Comparison of ENCODE assay signal across 8 cellular contexts in the genomic region with DNA sequence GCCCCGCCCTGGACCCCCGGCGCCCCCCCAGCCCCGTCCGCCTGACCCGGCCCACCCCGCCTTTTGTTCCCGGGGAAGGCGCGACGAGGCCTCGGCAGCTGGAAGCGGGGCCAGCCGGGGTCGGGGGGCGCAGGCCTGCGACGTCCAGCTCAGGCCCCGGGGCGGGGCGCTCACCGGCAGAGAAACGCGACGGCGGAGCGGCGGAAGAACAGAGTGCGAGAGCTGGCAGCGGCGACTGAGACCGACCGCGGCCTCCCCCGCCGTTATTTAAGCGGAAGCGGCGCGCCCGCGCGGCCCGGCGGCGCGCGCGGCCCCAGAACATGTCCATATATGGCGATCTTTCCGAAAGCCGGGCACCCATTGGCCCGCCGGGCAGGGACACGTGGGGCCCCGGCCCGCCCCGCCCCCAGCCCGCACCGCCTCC. TPM values are rescaled to one million over a fixed set of nuclear protein-coding genes. Genes with fewer than 3 reads are reported as not detected.
DNase-seq lines count a peak whose midpoint lies in the region; ATAC-seq and TF ChIP-seq lines count a peak whose summit lies in the region.

ACTG1 (minus strand) TSS at position 240 of the 424 bp plus-strand sequence. CDS start 445 bp downstream, outside the sequence.

- TF ChIP-seq EP300 in neural cell (conservative IDR thresholded peaks at IDR 0.05; ENCODE audit: poor library complexity, severe bottlenecking) = no peak

- DNase-seq in DMS 273 (lab: John Stamatoyannopoulos, UW; ENCODE audit: unreplicated experiment) (peak; percentile 96), M059J (ENCODE audit: low read depth) (peak; percentile 89), SIG-M5 treated with dmso at 0.1 percent for 504 hours (lab: John Stamatoyannopoulos, UW; ENCODE audit: unreplicated experiment) (peak; percentile 89), activated gamma-delta T cell (lab: John Stamatoyannopoulos, UW) (peak; percentile 86), fibroblast of the conjunctiva (ENCODE audit: low read depth) (peak; percentile 86)

- no peak for TF ChIP-seq CTCF in neural cell (IDR thresholded peaks at IDR 0.05; ENCODE audit: poor library complexity, severe bottlenecking)

- H3K27ac Mint-ChIP-seq in stimulated activated naive CD8-positive, alpha-beta T cell treated with anti-CD3 and anti-CD28 coated beads, Interleukin-15, Interleukin-2, amounts not matched to agents 100 ng/mL and 50 ng/mL, for 24 hours = peak within 1 kb of the TSS; percentile 96

- H4K20me1 ChIP-seq in neural cell (ENCODE audit: insufficient read depth) = peaks cover 47% of the 10 kb centered on the region

- peak within 1 kb of the TSS; percentile 99 for H3K9ac ChIP-seq in neural cell (ENCODE audit: low read length)

- H3K9me2 ChIP-seq in neural cell (ENCODE audit: insufficient read depth, low read length) = no peaks in the 10 kb centered on the region

- H3K4me2 ChIP-seq in neural cell (ENCODE audit: low read length) = peak within 1 kb of the TSS; percentile 94

- no peak within 1 kb of the TSS for H2AFZ ChIP-seq in neural cell (ENCODE audit: low read depth, low read length)

- H3K79me2 ChIP-seq in neural cell (replicated peaks; ENCODE audit: insufficient read depth, low read length) = peaks cover 80% of the 10 kb centered on the region

- H3K36me3 Mint-ChIP-seq in stimulated activated naive CD8-positive, alpha-beta T cell treated with anti-CD3 and anti-CD28 coated beads, Interleukin-15, Interleukin-2, amounts not matched to agents 100 ng/mL and 50 ng/mL, for 24 hours (ENCODE audit: low read depth) = peaks cover 39% of the 10 kb centered on the region

- H3K9me3 Mint-ChIP-seq in stimulated activated naive CD8-positive, alpha-beta T cell treated with anti-CD3 and anti-CD28 coated beads, Interleukin-15, Interleukin-2, amounts not matched to agents 100 ng/mL and 50 ng/mL, for 24 hours = no peaks in the 10 kb centered on the region

- no peak for TF ChIP-seq RAD21 in neural cell (conservative IDR thresholded peaks at IDR 0.05)

- H3K4me3 ChIP-seq in neural cell (ENCODE audit: low read length) = peak within 1 kb of the TSS; percentile 99

- peaks cover 31% of the 10 kb centered on the region for H3K36me3 ChIP-seq in neural cell (ENCODE audit: insufficient read depth, low read length)

- peak within 1 kb of the TSS; percentile 99 for H3K27ac ChIP-seq in neural cell (ENCODE audit: low read length)

- H3K27me3 Mint-ChIP-seq in stimulated activated naive CD8-positive, alpha-beta T cell treated with anti-CD3 and anti-CD28 coated beads, Interleukin-15, Interleukin-2, amounts not matched to agents 100 ng/mL and 50 ng/mL, for 24 hours = no peaks in the 10 kb centered on the region

- peak within 1 kb of the TSS; percentile 97 for H3K4me3 Mint-ChIP-seq in stimulated activated naive CD8-positive, alpha-beta T cell treated with anti-CD3 and anti-CD28 coated beads, Interleukin-15, Interleukin-2, amounts not matched to agents 100 ng/mL and 50 ng/mL, for 24 hours

- no peaks in the 10 kb centered on the region for H3K27me3 ChIP-seq in neural cell (ENCODE audit: insufficient read depth, low read depth, low read length)

- no peaks in the 10 kb centered on the region for H3K9me3 ChIP-seq in neural cell (ENCODE audit: low read length)

- peaks cover 16% of the 10 kb centered on the region for H3F3A ChIP-seq in neural cell (ENCODE audit: insufficient read depth, low read length, poor library complexity, severe bottlenecking)

- peaks cover 35% of the 10 kb centered on the region for H3K4me1 Mint-ChIP-seq in stimulated activated naive CD8-positive, alpha-beta T cell treated with anti-CD3 and anti-CD28 coated beads, Interleukin-15, Interleukin-2, amounts not matched to agents 100 ng/mL and 50 ng/mL, for 24 hours (ENCODE audit: low read depth)

- peak; percentile 28 for ATAC-seq in GM21825 (IDR thresholded peaks at IDR 0.05; ENCODE audit: unreplicated experiment)

TF ChIP-seq in neural cell, 6 proteins besides CTCF, POLR2A, EP300 and RAD21:
- TF ChIP-seq SMC3 (conservative IDR thresholded peaks at IDR 0.05; ENCODE audit: poor library complexity) (no peak), TAF1 (IDR thresholded peaks at IDR 0.05; ENCODE audit: low read depth) (peak; percentile 94), POLR2AphosphoS5 (IDR thresholded peaks at IDR 0.05) (peak; percentile 98), MXI1 (conservative IDR thresholded peaks at IDR 0.05; ENCODE audit: poor library complexity, severe bottlenecking) (no peak), EZH2 (IDR thresholded peaks at IDR 0.05; ENCODE audit: borderline replicate concordance, insufficient read depth, low read length, poor library complexity, severe bottlenecking) (no peak)
- TF ChIP-seq, protein P1, sequence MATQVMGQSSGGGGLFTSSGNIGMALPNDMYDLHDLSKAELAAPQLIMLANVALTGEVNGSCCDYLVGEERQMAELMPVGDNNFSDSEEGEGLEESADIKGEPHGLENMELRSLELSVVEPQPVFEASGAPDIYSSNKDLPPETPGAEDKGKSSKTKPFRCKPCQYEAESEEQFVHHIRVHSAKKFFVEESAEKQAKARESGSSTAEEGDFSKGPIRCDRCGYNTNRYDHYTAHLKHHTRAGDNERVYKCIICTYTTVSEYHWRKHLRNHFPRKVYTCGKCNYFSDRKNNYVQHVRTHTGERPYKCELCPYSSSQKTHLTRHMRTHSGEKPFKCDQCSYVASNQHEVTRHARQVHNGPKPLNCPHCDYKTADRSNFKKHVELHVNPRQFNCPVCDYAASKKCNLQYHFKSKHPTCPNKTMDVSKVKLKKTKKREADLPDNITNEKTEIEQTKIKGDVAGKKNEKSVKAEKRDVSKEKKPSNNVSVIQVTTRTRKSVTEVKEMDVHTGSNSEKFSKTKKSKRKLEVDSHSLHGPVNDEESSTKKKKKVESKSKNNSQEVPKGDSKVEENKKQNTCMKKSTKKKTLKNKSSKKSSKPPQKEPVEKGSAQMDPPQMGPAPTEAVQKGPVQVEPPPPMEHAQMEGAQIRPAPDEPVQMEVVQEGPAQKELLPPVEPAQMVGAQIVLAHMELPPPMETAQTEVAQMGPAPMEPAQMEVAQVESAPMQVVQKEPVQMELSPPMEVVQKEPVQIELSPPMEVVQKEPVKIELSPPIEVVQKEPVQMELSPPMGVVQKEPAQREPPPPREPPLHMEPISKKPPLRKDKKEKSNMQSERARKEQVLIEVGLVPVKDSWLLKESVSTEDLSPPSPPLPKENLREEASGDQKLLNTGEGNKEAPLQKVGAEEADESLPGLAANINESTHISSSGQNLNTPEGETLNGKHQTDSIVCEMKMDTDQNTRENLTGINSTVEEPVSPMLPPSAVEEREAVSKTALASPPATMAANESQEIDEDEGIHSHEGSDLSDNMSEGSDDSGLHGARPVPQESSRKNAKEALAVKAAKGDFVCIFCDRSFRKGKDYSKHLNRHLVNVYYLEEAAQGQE (IDR thresholded peaks at IDR 0.05; ENCODE audit: borderline replicate concordance) = peak; percentile 81

RNA-seq across cellular contexts. Expression of gene ACTG1, which starts in this region (rescaled TPM):
- 3,948 and 4,109 TPM in 2 replicates for total RNA-seq in M059J (2014; rRNA removed; shearing (Covaris generic))
- polyA plus RNA-seq in neural cell = 8,273 and 9,187 TPM in 2 replicates
- 9,577 and 9,692 TPM in 2 replicates for polyA minus RNA-seq in neural cell

Comparison
In these comparisons a context has a peak if more than half of its experiments do, and no peak if none do; other contexts are left out.
1. Peak in every context shown above with its lines: DNase-seq, ATAC-seq, H3K4me3 ChIP-seq and H3K27ac ChIP-seq.